Comparison of ENCODE assay signal across 1 cellular context in the genomic region with DNA sequence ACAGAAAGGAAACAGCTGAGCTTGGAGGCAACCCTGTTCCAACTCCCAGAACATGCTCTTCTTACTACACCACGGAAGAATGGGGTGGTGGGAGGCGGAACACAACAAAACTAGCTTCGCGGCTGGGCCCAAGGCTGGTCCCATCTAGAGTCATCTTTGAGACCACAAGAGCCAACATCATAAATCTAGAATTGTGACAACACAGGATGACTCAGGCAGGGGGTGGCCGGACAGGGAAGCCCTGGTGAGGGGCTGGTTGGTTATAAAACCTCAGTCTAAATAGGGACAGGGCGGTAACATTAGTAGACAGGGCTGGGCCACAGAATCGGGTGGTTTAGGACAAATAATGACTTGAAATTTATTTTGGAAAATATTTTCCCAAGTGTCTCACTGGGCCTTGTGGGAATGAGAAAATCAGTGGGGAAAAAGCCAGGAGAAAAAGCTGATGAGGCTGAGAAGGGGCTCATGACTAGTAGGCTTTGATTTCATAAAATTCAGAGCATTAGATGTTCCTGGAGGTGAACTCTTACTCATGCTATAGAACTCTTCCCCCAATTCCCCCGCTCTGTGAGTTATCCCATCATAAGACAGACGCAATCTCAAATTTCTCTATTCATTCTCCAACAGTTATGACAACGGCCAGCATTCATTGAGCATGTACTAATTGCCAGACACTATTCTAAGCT.
TF ChIP-seq lines count a peak whose summit lies in the region.

No MANE protein-coding gene starts in this region.

TF ChIP-seq in K562, 482 proteins besides CTCF, POLR2A, EP300 and RAD21 (continued from another document and continues in another):
- no peak for TF ChIP-seq ZC3H4 (CRISPR knock-in tag; IDR thresholded peaks at IDR 0.05; ENCODE audit: borderline replicate concordance)
- no peak for TF ChIP-seq ZNF778 (CRISPR knock-in tag; IDR thresholded peaks at IDR 0.05)
- TF ChIP-seq, protein P1, sequence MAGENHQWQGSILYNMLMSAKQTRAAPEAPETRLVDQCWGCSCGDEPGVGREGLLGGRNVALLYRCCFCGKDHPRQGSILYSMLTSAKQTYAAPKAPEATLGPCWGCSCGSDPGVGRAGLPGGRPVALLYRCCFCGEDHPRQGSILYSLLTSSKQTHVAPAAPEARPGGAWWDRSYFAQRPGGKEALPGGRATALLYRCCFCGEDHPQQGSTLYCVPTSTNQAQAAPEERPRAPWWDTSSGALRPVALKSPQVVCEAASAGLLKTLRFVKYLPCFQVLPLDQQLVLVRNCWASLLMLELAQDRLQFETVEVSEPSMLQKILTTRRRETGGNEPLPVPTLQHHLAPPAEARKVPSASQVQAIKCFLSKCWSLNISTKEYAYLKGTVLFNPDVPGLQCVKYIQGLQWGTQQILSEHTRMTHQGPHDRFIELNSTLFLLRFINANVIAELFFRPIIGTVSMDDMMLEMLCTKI (IDR thresholded peaks at IDR 0.05; ENCODE audit: partially characterized antibody), result no peak
- no peak for TF ChIP-seq ZNF76 (CRISPR knock-in tag; IDR thresholded peaks at IDR 0.05; ENCODE audit: borderline replicate concordance)
- TF ChIP-seq, protein P2, sequence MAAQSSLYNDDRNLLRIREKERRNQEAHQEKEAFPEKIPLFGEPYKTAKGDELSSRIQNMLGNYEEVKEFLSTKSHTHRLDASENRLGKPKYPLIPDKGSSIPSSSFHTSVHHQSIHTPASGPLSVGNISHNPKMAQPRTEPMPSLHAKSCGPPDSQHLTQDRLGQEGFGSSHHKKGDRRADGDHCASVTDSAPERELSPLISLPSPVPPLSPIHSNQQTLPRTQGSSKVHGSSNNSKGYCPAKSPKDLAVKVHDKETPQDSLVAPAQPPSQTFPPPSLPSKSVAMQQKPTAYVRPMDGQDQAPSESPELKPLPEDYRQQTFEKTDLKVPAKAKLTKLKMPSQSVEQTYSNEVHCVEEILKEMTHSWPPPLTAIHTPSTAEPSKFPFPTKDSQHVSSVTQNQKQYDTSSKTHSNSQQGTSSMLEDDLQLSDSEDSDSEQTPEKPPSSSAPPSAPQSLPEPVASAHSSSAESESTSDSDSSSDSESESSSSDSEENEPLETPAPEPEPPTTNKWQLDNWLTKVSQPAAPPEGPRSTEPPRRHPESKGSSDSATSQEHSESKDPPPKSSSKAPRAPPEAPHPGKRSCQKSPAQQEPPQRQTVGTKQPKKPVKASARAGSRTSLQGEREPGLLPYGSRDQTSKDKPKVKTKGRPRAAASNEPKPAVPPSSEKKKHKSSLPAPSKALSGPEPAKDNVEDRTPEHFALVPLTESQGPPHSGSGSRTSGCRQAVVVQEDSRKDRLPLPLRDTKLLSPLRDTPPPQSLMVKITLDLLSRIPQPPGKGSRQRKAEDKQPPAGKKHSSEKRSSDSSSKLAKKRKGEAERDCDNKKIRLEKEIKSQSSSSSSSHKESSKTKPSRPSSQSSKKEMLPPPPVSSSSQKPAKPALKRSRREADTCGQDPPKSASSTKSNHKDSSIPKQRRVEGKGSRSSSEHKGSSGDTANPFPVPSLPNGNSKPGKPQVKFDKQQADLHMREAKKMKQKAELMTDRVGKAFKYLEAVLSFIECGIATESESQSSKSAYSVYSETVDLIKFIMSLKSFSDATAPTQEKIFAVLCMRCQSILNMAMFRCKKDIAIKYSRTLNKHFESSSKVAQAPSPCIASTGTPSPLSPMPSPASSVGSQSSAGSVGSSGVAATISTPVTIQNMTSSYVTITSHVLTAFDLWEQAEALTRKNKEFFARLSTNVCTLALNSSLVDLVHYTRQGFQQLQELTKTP (IDR thresholded peaks at IDR 0.05; ENCODE audit: low read depth in 1 of 2, partially characterized antibody in 2 of 2), result no peak
- TF ChIP-seq, protein P3, sequence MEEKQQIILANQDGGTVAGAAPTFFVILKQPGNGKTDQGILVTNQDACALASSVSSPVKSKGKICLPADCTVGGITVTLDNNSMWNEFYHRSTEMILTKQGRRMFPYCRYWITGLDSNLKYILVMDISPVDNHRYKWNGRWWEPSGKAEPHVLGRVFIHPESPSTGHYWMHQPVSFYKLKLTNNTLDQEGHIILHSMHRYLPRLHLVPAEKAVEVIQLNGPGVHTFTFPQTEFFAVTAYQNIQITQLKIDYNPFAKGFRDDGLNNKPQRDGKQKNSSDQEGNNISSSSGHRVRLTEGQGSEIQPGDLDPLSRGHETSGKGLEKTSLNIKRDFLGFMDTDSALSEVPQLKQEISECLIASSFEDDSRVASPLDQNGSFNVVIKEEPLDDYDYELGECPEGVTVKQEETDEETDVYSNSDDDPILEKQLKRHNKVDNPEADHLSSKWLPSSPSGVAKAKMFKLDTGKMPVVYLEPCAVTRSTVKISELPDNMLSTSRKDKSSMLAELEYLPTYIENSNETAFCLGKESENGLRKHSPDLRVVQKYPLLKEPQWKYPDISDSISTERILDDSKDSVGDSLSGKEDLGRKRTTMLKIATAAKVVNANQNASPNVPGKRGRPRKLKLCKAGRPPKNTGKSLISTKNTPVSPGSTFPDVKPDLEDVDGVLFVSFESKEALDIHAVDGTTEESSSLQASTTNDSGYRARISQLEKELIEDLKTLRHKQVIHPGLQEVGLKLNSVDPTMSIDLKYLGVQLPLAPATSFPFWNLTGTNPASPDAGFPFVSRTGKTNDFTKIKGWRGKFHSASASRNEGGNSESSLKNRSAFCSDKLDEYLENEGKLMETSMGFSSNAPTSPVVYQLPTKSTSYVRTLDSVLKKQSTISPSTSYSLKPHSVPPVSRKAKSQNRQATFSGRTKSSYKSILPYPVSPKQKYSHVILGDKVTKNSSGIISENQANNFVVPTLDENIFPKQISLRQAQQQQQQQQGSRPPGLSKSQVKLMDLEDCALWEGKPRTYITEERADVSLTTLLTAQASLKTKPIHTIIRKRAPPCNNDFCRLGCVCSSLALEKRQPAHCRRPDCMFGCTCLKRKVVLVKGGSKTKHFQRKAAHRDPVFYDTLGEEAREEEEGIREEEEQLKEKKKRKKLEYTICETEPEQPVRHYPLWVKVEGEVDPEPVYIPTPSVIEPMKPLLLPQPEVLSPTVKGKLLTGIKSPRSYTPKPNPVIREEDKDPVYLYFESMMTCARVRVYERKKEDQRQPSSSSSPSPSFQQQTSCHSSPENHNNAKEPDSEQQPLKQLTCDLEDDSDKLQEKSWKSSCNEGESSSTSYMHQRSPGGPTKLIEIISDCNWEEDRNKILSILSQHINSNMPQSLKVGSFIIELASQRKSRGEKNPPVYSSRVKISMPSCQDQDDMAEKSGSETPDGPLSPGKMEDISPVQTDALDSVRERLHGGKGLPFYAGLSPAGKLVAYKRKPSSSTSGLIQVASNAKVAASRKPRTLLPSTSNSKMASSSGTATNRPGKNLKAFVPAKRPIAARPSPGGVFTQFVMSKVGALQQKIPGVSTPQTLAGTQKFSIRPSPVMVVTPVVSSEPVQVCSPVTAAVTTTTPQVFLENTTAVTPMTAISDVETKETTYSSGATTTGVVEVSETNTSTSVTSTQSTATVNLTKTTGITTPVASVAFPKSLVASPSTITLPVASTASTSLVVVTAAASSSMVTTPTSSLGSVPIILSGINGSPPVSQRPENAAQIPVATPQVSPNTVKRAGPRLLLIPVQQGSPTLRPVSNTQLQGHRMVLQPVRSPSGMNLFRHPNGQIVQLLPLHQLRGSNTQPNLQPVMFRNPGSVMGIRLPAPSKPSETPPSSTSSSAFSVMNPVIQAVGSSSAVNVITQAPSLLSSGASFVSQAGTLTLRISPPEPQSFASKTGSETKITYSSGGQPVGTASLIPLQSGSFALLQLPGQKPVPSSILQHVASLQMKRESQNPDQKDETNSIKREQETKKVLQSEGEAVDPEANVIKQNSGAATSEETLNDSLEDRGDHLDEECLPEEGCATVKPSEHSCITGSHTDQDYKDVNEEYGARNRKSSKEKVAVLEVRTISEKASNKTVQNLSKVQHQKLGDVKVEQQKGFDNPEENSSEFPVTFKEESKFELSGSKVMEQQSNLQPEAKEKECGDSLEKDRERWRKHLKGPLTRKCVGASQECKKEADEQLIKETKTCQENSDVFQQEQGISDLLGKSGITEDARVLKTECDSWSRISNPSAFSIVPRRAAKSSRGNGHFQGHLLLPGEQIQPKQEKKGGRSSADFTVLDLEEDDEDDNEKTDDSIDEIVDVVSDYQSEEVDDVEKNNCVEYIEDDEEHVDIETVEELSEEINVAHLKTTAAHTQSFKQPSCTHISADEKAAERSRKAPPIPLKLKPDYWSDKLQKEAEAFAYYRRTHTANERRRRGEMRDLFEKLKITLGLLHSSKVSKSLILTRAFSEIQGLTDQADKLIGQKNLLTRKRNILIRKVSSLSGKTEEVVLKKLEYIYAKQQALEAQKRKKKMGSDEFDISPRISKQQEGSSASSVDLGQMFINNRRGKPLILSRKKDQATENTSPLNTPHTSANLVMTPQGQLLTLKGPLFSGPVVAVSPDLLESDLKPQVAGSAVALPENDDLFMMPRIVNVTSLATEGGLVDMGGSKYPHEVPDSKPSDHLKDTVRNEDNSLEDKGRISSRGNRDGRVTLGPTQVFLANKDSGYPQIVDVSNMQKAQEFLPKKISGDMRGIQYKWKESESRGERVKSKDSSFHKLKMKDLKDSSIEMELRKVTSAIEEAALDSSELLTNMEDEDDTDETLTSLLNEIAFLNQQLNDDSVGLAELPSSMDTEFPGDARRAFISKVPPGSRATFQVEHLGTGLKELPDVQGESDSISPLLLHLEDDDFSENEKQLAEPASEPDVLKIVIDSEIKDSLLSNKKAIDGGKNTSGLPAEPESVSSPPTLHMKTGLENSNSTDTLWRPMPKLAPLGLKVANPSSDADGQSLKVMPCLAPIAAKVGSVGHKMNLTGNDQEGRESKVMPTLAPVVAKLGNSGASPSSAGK (IDR thresholded peaks at IDR 0.05), result no peak
- peak; percentile 21; the same call in 1 of the 2 replicates for TF ChIP-seq MAFK (IDR thresholded peaks at IDR 0.05; ENCODE audit: low read length)
- TF ChIP-seq, protein P4, sequence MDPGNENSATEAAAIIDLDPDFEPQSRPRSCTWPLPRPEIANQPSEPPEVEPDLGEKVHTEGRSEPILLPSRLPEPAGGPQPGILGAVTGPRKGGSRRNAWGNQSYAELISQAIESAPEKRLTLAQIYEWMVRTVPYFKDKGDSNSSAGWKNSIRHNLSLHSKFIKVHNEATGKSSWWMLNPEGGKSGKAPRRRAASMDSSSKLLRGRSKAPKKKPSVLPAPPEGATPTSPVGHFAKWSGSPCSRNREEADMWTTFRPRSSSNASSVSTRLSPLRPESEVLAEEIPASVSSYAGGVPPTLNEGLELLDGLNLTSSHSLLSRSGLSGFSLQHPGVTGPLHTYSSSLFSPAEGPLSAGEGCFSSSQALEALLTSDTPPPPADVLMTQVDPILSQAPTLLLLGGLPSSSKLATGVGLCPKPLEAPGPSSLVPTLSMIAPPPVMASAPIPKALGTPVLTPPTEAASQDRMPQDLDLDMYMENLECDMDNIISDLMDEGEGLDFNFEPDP (CRISPR knock-in tag; IDR thresholded peaks at IDR 0.05), result no peak
- TF ChIP-seq RNF2 (IDR thresholded peaks at IDR 0.05), result 0 out of 2 replicates have a peak, but pooled peaks have one; percentile 31
- peak; percentile 61; the same call in 1 of the 2 replicates for TF ChIP-seq FOSL1 (tag; conservative IDR thresholded peaks at IDR 0.05)
- TF ChIP-seq, protein P5, sequence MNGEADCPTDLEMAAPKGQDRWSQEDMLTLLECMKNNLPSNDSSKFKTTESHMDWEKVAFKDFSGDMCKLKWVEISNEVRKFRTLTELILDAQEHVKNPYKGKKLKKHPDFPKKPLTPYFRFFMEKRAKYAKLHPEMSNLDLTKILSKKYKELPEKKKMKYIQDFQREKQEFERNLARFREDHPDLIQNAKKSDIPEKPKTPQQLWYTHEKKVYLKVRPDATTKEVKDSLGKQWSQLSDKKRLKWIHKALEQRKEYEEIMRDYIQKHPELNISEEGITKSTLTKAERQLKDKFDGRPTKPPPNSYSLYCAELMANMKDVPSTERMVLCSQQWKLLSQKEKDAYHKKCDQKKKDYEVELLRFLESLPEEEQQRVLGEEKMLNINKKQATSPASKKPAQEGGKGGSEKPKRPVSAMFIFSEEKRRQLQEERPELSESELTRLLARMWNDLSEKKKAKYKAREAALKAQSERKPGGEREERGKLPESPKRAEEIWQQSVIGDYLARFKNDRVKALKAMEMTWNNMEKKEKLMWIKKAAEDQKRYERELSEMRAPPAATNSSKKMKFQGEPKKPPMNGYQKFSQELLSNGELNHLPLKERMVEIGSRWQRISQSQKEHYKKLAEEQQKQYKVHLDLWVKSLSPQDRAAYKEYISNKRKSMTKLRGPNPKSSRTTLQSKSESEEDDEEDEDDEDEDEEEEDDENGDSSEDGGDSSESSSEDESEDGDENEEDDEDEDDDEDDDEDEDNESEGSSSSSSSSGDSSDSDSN (IDR thresholded peaks at IDR 0.05; ENCODE audit: borderline replicate concordance in 1 of 2, low read depth in 2 of 2, low read length in 2 of 2), result 0 out of 4 replicates have a peak, but pooled peaks of 1 of the 2 experiments have one; percentile 35
- TF ChIP-seq PYGO2 (tag; IDR thresholded peaks at IDR 0.05), result no peak
- TF ChIP-seq KDM2B (CRISPR knock-in tag; IDR thresholded peaks at IDR 0.05), result no peak
- TF ChIP-seq, protein P6, sequence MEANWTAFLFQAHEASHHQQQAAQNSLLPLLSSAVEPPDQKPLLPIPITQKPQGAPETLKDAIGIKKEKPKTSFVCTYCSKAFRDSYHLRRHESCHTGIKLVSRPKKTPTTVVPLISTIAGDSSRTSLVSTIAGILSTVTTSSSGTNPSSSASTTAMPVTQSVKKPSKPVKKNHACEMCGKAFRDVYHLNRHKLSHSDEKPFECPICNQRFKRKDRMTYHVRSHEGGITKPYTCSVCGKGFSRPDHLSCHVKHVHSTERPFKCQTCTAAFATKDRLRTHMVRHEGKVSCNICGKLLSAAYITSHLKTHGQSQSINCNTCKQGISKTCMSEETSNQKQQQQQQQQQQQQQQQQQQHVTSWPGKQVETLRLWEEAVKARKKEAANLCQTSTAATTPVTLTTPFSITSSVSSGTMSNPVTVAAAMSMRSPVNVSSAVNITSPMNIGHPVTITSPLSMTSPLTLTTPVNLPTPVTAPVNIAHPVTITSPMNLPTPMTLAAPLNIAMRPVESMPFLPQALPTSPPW (CRISPR knock-in tag; IDR thresholded peaks at IDR 0.05), result peak; percentile 34; the same call in 1 of the 2 replicates
- TF ChIP-seq, protein P7, sequence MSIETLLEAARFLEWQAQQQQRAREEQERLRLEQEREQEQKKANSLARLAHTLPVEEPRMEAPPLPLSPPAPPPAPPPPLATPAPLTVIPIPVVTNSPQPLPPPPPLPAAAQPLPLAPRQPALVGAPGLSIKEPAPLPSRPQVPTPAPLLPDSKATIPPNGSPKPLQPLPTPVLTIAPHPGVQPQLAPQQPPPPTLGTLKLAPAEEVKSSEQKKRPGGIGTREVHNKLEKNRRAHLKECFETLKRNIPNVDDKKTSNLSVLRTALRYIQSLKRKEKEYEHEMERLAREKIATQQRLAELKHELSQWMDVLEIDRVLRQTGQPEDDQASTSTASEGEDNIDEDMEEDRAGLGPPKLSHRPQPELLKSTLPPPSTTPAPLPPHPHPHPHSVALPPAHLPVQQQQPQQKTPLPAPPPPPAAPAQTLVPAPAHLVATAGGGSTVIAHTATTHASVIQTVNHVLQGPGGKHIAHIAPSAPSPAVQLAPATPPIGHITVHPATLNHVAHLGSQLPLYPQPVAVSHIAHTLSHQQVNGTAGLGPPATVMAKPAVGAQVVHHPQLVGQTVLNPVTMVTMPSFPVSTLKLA (conservative IDR thresholded peaks at IDR 0.05), result no peak
- TF ChIP-seq BHLHE40 (IDR thresholded peaks at IDR 0.05; ENCODE audit: low read length), result no peak
- no peak for TF ChIP-seq SNRNP70 (optimal IDR thresholded peaks at IDR 0.05; ENCODE audit: low read depth, low read length)
- TF ChIP-seq ARID1B (IDR thresholded peaks at IDR 0.05), result peak; percentile 57
- TF ChIP-seq LCOR (CRISPR knock-in tag; IDR thresholded peaks at IDR 0.05), result no peak
- no peak for TF ChIP-seq DMBX1 (CRISPR knock-in tag; IDR thresholded peaks at IDR 0.05; ENCODE audit: borderline replicate concordance)
- TF ChIP-seq JUND (IDR thresholded peaks at IDR 0.05; ENCODE audit: borderline replicate concordance, low read depth, low read length), result peak; percentile 94
- TF ChIP-seq JUND (tag; IDR thresholded peaks at IDR 0.05; ENCODE audit: borderline replicate concordance, low read depth, low read length), result peak; percentile 79; the same call in 2 of the 3 replicates
